Comparison of ENCODE assay signal across 8 cellular contexts in genomic region chr1:1349256-1350012, GRCh38. TPM values are rescaled to one million over a fixed set of nuclear protein-coding genes. Genes with fewer than 3 reads are reported as not detected.
DNase-seq lines count a peak whose midpoint lies in the region; ATAC-seq and TF ChIP-seq lines count a peak whose summit lies in the region.

Gene DVL1 (minus strand): TSS chr1:1349418. CDS start chr1:1349065, 353 bp downstream.

- ATAC-seq in GM21515 (IDR thresholded peaks at IDR 0.05; ENCODE audit: unreplicated experiment), result peak; percentile 57
- ATAC-seq in GM18517 (IDR thresholded peaks at IDR 0.05; ENCODE audit: unreplicated experiment), result no peak

- DNase-seq in Daoy (ENCODE audit: low read depth) (peak; percentile 77), Kasumi-1 (lab: John Stamatoyannopoulos, UW) (peak; percentile 22 to 46), cardiac fibroblast (ENCODE audit: low read depth in 2 of 2) (peak; percentile 53 to 70), inferior parietal cortex (ENCODE audit: extremely low spot score) (peak; percentile 29)
- peak; percentile 73 for DNase-seq in stimulated activated CD4-positive, alpha-beta T cell treated with anti-CD3 and anti-CD28 coated beads, Interleukin-12 subunit alpha, Interleukin-12 subunit beta, amount 100 ng/mL, for 4 hours

- peak within 1 kb of the TSS; percentile 74 for H3K4me3 ChIP-seq in WI38 (ENCODE audit: low read depth, low read length)
- peak within 1 kb of the TSS; percentile 73 to 74 for H3K4me3 ChIP-seq in cardiac fibroblast (replicated peaks in 1 of 2; ENCODE audit: low read depth in 2 of 2, low read length in 2 of 2)

- TF ChIP-seq CTCF in WI38 (IDR thresholded peaks at IDR 0.05; ENCODE audit: low read depth, low read length) (peak; percentile 33; the same call in 1 of the 2 replicates), cardiac fibroblast (IDR thresholded peaks at IDR 0.05; ENCODE audit: low read depth, low read length) (peak; percentile 47)

RNA-seq across cellular contexts. Expression of gene DVL1, which starts in this region (rescaled TPM):
- total RNA-seq in Daoy (2014; rRNA removed; shearing (Covaris generic)), result 44.4 and 65.5 TPM in 2 replicates
